In genomic region chr14:100140452-100141132, GRCh38 we compare ENCODE assay signal across 11 cellular contexts. TPM values are rescaled to one million over a fixed set of nuclear protein-coding genes. Genes with fewer than 3 reads are reported as not detected.
DNase-seq lines count a peak whose midpoint lies in the region; ATAC-seq, FAIRE-seq and TF ChIP-seq lines count a peak whose summit lies in the region.
"Had no signal": no experiment of that assay in that cellular context is flagged by ENCODE, and none has a peak within 500 bp of the region (broad histone marks: within the 10 kb centered on the region; RNA-seq: fewer than 3 reads in every experiment).

No MANE protein-coding gene starts in this region.

- no peaks in the 10 kb centered on the region for H3K36me3 ChIP-seq in HepG2 (replicated peaks in 1 of 2; ENCODE audit: control insufficient read depth in 1 of 2, insufficient read depth in 2 of 2, low read length in 2 of 2)
- H3K36me3 ChIP-seq in right lobe of liver = peaks cover 0 to 7% (median 1%) of the 10 kb centered on the region in 4 donors
- no peaks in the 10 kb centered on the region for H3K36me3 ChIP-seq in astrocyte (ENCODE audit: insufficient read depth, low read length)
- no peaks in the 10 kb centered on the region for H3K36me3 ChIP-seq in kidney epithelial cell (ENCODE audit: control insufficient read depth, insufficient read depth, low read length)
- peaks cover 0 to 16% (median 11%) of the 10 kb centered on the region in 4 donors for H3K36me3 ChIP-seq in upper lobe of left lung
- H3K36me3 ChIP-seq: pancreas had no signal

- under 1% methylated on average over 7 of the region's 18 CpGs for WGBS in HepG2 (ENCODE audit: low lambda C conversion rate)
- 58% methylated on average over 3 of the region's 18 CpGs for WGBS in right lobe of liver (ENCODE audit: insufficient coverage, low coverage, low lambda C conversion rate, missing lambda C conversion rate)
- 29 to 33% methylated on average over 10 to 18 of the region's 18 CpGs for WGBS in upper lobe of left lung, 2 donors

- CTCF ChIA-PET in HepG2 (lab: Yijun Ruan, JAX; ENCODE audit: low intra/inter-chr PET ratio, low total read pairs) = interaction anchor here (1.6 to 1.8 kb wide), 2 partner anchors 15 to 52 kb away, joined by 10 to 11 read pairs; no protein-coding TSS in a partner anchor

- H3K36me3 Mint-ChIP-seq in astrocyte (ENCODE audit: low read depth, unreplicated experiment) = peaks cover 9% of the 10 kb centered on the region

- no peaks in the 10 kb centered on the region for H3K79me2 ChIP-seq in HepG2 (ENCODE audit: insufficient read depth, low read length)
- no peaks in the 10 kb centered on the region for H3K79me2 ChIP-seq in astrocyte (ENCODE audit: insufficient read depth, low read length)

- POLR2A ChIA-PET in HepG2 (lab: Yijun Ruan, JAX) = interaction anchor here (0.6 to 1.5 kb wide), 3 partner anchors 15 to 52 kb away, joined by 3 to 6 read pairs (median 5); no protein-coding TSS in a partner anchor

- FAIRE-seq in HepG2 (lab: Jason Lieb, UNC) (peak; percentile 85), astrocyte (lab: Jason Lieb, UNC) (no peak)
- FAIRE-seq: pancreas had no signal

- H4K20me1 ChIP-seq in HepG2 (ENCODE audit: insufficient read depth, low read length) (no peaks in the 10 kb centered on the region), astrocyte (ENCODE audit: insufficient read depth, low read length) (no peaks in the 10 kb centered on the region)

- TF ChIP-seq RAD21 in HepG2 (CRISPR knock-in tag; IDR thresholded peaks at IDR 0.05) = peak; percentile 83

- no peaks in the 10 kb centered on the region for H3K9me3 ChIP-seq in HepG2 (ENCODE audit: low read length)
- no peaks in the 10 kb centered on the region for H3K9me3 ChIP-seq in right lobe of liver
- no peaks in the 10 kb centered on the region for H3K9me3 ChIP-seq in astrocyte (ENCODE audit: insufficient read depth, low read depth, low read length)
- no peaks in the 10 kb centered on the region for H3K9me3 ChIP-seq in upper lobe of left lung
- H3K9me3 ChIP-seq: pancreas had no signal

- no peaks in the 10 kb centered on the region for H3K9me3 Mint-ChIP-seq in astrocyte (ENCODE audit: unreplicated experiment)

- no peak overlapping the region for H3K4me3 Mint-ChIP-seq in astrocyte (ENCODE audit: unreplicated experiment)

- no peak overlapping the region for H3K27ac Mint-ChIP-seq in astrocyte (ENCODE audit: unreplicated experiment)

- peak overlapping the region in 1 of 3 experiments; percentile 62; a peak in 3 of 6 replicates for H3K4me3 ChIP-seq in HepG2 (replicated peaks in 1 of 3; ENCODE audit: insufficient read depth in 1 of 3, low read depth in 2 of 3, low read length in 3 of 3)
- no peak overlapping the region for H3K4me3 ChIP-seq in right lobe of liver
- no peak overlapping the region for H3K4me3 ChIP-seq in astrocyte (ENCODE audit: insufficient read depth, low read depth, low read length)
- no peak overlapping the region for H3K4me3 ChIP-seq in kidney epithelial cell (ENCODE audit: low read depth, low read length)
- peak overlapping the region in 1 of 4 donors; percentile 25 for H3K4me3 ChIP-seq in upper lobe of left lung
- H3K4me3 ChIP-seq: pancreas had no signal

- H3K27me3 Mint-ChIP-seq in astrocyte (ENCODE audit: low read depth, unreplicated experiment) = peaks cover 3% of the 10 kb centered on the region

- intact Hi-C loops in HepG2 (cut with micrococcal nuclease; ENCODE audit: unreplicated experiment) (loop anchor here (1.0 kb wide), 1 partner anchor 52 kb away; no protein-coding TSS in a partner anchor), right lobe of liver (cut with DNase I) (no loop called here)

- TF ChIP-seq POLR2A in HepG2 (IDR thresholded peaks at IDR 0.05; ENCODE audit: insufficient read depth in 1 of 2, low read depth in 2 of 2, low read length in 2 of 2) (no peak), right lobe of liver (IDR thresholded peaks at IDR 0.05) (no peak), upper lobe of left lung (IDR thresholded peaks at IDR 0.05) (no peak)

- no peaks in the 10 kb centered on the region for H3K27me3 ChIP-seq in HepG2 (ENCODE audit: control insufficient read depth in 1 of 2, insufficient read depth in 2 of 2, low read length in 2 of 2)
- no peaks in the 10 kb centered on the region for H3K27me3 ChIP-seq in right lobe of liver
- no peaks in the 10 kb centered on the region for H3K27me3 ChIP-seq in astrocyte (ENCODE audit: insufficient read depth, low read length)
- H3K27me3 ChIP-seq in kidney epithelial cell (ENCODE audit: control insufficient read depth, insufficient read depth, low read length) = no peaks in the 10 kb centered on the region
- H3K27me3 ChIP-seq in upper lobe of left lung = no peaks in the 10 kb centered on the region
- H3K27me3 ChIP-seq: pancreas had no signal

- H3K4me1 ChIP-seq in HepG2 (ENCODE audit: insufficient read depth, low read length) (peaks cover 53% of the 10 kb centered on the region), right lobe of liver (peaks cover 0 to 13% (median 0%) of the 10 kb centered on the region in 4 donors), astrocyte (ENCODE audit: insufficient read depth, low read length) (no peaks in the 10 kb centered on the region), upper lobe of left lung (peaks cover 35 to 54% (median 50%) of the 10 kb centered on the region in 4 donors)

- H3K4me2 ChIP-seq in HepG2 (ENCODE audit: low read depth, low read length) (peak overlapping the region; percentile 85), astrocyte (ENCODE audit: low read length) (no peak overlapping the region)

- no peak overlapping the region for H2AFZ ChIP-seq in HepG2 (ENCODE audit: low read length)
- no peak overlapping the region for H2AFZ ChIP-seq in astrocyte (ENCODE audit: low read depth, low read length)

- H3K27ac ChIP-seq in HepG2 (ENCODE audit: extremely low read length, insufficient read depth, low read length) (peak overlapping the region; percentile 62), right lobe of liver (no peak overlapping the region), astrocyte (ENCODE audit: low read depth, low read length) (no peak overlapping the region), upper lobe of left lung (peak overlapping the region; percentile 69 to 89 (median 82))

- in situ Hi-C loops in HepG2 (cut with HindIII; ENCODE audit: extremely low pct_ligation_motif_present, low pct_unique_long_range_greater_than_20kb) = loop anchor here (5.0 kb wide), 1 partner anchor 52 kb away; no protein-coding TSS in a partner anchor

- BruUV-seq in HepG2 (replicated peaks; lab: Mats Ljungman, UMichigan) = TSS peak; percentile 36

- H3K9ac ChIP-seq in HepG2 (ENCODE audit: insufficient read depth, low read depth, low read length) (peak overlapping the region; percentile 57), astrocyte (ENCODE audit: low read length) (no peak overlapping the region)

- peaks cover 2% of the 10 kb centered on the region for H3K4me1 Mint-ChIP-seq in astrocyte (ENCODE audit: low read depth, unreplicated experiment)

- ATAC-seq in HepG2 = peak; percentile 73
- ATAC-seq in right lobe of liver = no peak
- peak in 1 of 2 donors; percentile 17 for ATAC-seq in upper lobe of left lung (ENCODE audit: low FRiP score in 2 of 2)
- ATAC-seq in GM21381 (IDR thresholded peaks at IDR 0.05; ENCODE audit: unreplicated experiment) = no peak

- peak; percentile 81 for TF ChIP-seq CTCF in HepG2 (CRISPR knock-in tag; IDR thresholded peaks at IDR 0.05)
- no peak for TF ChIP-seq CTCF in right lobe of liver (IDR thresholded peaks at IDR 0.05)
- TF ChIP-seq CTCF in astrocyte (IDR thresholded peaks at IDR 0.05; ENCODE audit: insufficient read depth, low read depth, low read length) = peak; percentile 8
- TF ChIP-seq CTCF in kidney epithelial cell (IDR thresholded peaks at IDR 0.05; ENCODE audit: insufficient read depth, low read length, poor library complexity, severe bottlenecking) = peak; percentile 48
- peak in 5 of 6 experiments; percentile 19 to 51 (median 38) for TF ChIP-seq CTCF in upper lobe of left lung (IDR thresholded peaks at IDR 0.05)

- peak; percentile 82 for DNase-seq in HepG2 (ENCODE audit: low spot score)
- DNase-seq in right lobe of liver = no peak
- peak; percentile 12 for DNase-seq in astrocyte (ENCODE audit: low read depth)
- DNase-seq in kidney epithelial cell (ENCODE audit: low read depth) = no peak
- peak; percentile 75 to 79 for DNase-seq in upper lobe of left lung
- no peak for DNase-seq in DMS114 treated with DMSO at 0.1 percent for 48 hours (lab: John Stamatoyannopoulos, UW; ENCODE audit: unreplicated experiment)
- no peak for DNase-seq in NCI-H2081 treated with DMSO at 0.1 percent for 48 hours (lab: John Stamatoyannopoulos, UW)
- DNase-seq: activated CD4-positive, alpha-beta T cell treated with anti-CD3 and anti-CD28 coated beads for 4 hours; NCI-H2029 treated with DMSO at 0.1 percent for 48 hours had no signal

- TF ChIP-seq EP300 in HepG2 (IDR thresholded peaks at IDR 0.05; ENCODE audit: low read depth in 2 of 2, low read length in 2 of 2) (peak in 1 of 2 experiments; percentile 5; a peak in 1 of 4 replicates), HepG2 (CRISPR knock-in tag; IDR thresholded peaks at IDR 0.05; ENCODE audit: borderline replicate concordance) (no peak), upper lobe of left lung (IDR thresholded peaks at IDR 0.05) (no peak)

RNA-seq across cellular contexts. Expression of gene DEGS2, which starts 18.9 kb away (rescaled TPM):
- total RNA-seq in HepG2 (2016; rRNA removed; fragmentation: Illumina TruSeq; extraction: Trizol) (0.09 TPM in 1 of 2 replicates, not detected in the other), right lobe of liver (under 1 TPM; 0.09 to 0.55 (median 0.22) TPM), astrocyte (0.07 TPM in 1 of 2 replicates, not detected in the other), kidney epithelial cell (0.75 TPM in 1 of 2 replicates, not detected in the other), upper lobe of left lung (10 to 100 TPM in 1 of 6 donors, 1 to 10 TPM in 5; 2.0 to 19.9 (median 5.4) TPM)
- 0.18 and 0.30 TPM in 2 replicates for total RNA-seq in HepG2 (2016; cell fraction: cytosol; rRNA removed; fragmentation: Illumina TruSeq; extraction: Trizol; ENCODE audit: low read depth)
- 0.04 TPM in 2 replicates for total RNA-seq in HepG2 (2016; cell fraction: insoluble cytoplasmic fraction; rRNA removed; fragmentation: Illumina TruSeq; extraction: Trizol)
- total RNA-seq in HepG2 (2016; cell fraction: membrane; rRNA removed; fragmentation: Illumina TruSeq; extraction: Trizol) = 0.07 and 0.19 TPM in 2 replicates
- 0.12 and 0.28 TPM in 2 replicates for total RNA-seq in HepG2 (2016; cell fraction: nucleus; rRNA removed; fragmentation: Illumina TruSeq; extraction: Trizol)
- polyA plus RNA-seq in HepG2 (2011; rRNA removed) = 0.09 and 0.14 TPM in 2 replicates
- polyA plus RNA-seq in HepG2 (2011; cell fraction: cytosol; rRNA removed) = 0.15 and 0.30 TPM in 2 replicates
- polyA plus RNA-seq in HepG2 (2011; cell fraction: nucleus; rRNA removed) = 1.6 and 2.0 TPM in 2 replicates
- 0.25 and 0.91 TPM in 2 replicates for polyA plus RNA-seq in HepG2 (2012)
- polyA plus RNA-seq in HepG2 (2016; cell fraction: cytosol; fragmentation: Illumina TruSeq; extraction: Trizol; ENCODE audit: low read depth) = not detected in 2 replicates
- 0.07 TPM in 1 of 2 replicates, not detected in the other for polyA plus RNA-seq in HepG2 (2016; cell fraction: insoluble cytoplasmic fraction; fragmentation: Illumina TruSeq; extraction: Trizol; ENCODE audit: low read depth)
- not detected in 2 replicates for polyA plus RNA-seq in HepG2 (2016; cell fraction: membrane; fragmentation: Illumina TruSeq; extraction: Trizol; ENCODE audit: low read depth)
- 0.22 TPM in 1 of 2 replicates, not detected in the other for polyA plus RNA-seq in HepG2 (2016; cell fraction: nucleus; fragmentation: Illumina TruSeq; extraction: Trizol; ENCODE audit: insufficient read depth, low read depth)
- polyA minus RNA-seq in HepG2 (2011; rRNA and poly(A)+ RNA removed; ENCODE audit: low replicate concordance) = 0.30 and 1.6 TPM in 2 replicates
- 0.26 and 0.30 TPM in 2 replicates for polyA minus RNA-seq in HepG2 (2011; cell fraction: cytosol; rRNA and poly(A)+ RNA removed)
- 0.37 and 0.90 TPM in 2 replicates for polyA minus RNA-seq in HepG2 (2011; cell fraction: nucleus; rRNA and poly(A)+ RNA removed)

Comparison
In these comparisons a context has a peak if more than half of its experiments do, and no peak if none do; other contexts are left out.
1. DNase-seq: peak in HepG2 (single experiment), astrocyte (single experiment) and upper lobe of left lung (2 of 2); none in right lobe of liver (0 of 3), kidney epithelial cell (single experiment), DMS114 treated with DMSO at 0.1 percent for 48 hours (single experiment) and NCI-H2081 treated with DMSO at 0.1 percent for 48 hours (single experiment).
2. H3K27ac ChIP-seq: peak in HepG2 (single experiment) and upper lobe of left lung (4 of 4); none in right lobe of liver (0 of 3) and astrocyte (single experiment).
3. CTCF ChIP-seq: peak in HepG2 (single experiment), astrocyte (single experiment), kidney epithelial cell (single experiment) and upper lobe of left lung (5 of 6); none in right lobe of liver (0 of 4).